Comparison of ENCODE assay signal across 25 cellular contexts in the genomic region with DNA sequence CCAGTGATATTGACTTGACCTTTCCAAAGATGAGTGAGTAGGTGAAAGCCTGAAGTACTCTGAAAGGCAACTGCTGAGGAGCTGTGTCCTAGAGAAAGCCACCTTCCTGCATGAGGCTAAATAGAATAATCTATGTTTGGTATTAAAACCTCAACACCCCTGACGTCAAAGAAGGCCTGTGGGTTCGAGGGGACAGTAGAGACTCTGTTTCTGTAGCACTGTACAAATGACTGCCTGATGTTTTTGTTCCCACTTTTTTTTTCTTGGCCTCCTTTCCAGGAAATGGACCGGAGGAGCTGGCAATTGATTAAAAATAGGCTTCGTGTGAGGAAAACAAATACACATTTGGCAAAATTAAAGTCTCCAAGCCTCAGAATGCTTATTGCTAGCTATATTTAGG. TPM values are rescaled to one million over a fixed set of nuclear protein-coding genes. Genes with fewer than 3 reads are reported as not detected.
"Had no signal": no experiment of that assay in that cellular context is flagged by ENCODE, and none has a peak within 500 bp of the region (broad histone marks: within the 10 kb centered on the region; RNA-seq: fewer than 3 reads in every experiment).

No MANE protein-coding gene starts in this region.

- H3K27me3 ChIP-seq: right atrium auricular region, right lobe of liver, testis, tibial artery, upper lobe of right lung had no signal

- FAIRE-seq: urothelium cell line had no signal

- H3K4me1 ChIP-seq: lower lobe of right lung, parathyroid adenoma, psoas muscle, right atrium auricular region, stomach, testis, tibial artery, upper lobe of right lung had no signal

- H3K79me2 ChIP-seq: parathyroid adenoma had no signal

- DNase-seq: islet precursor cell; lower lobe of right lung; mammary epithelial cell; mesenchymal stem cell; naive thymus-derived CD8-positive, alpha-beta T cell; nucleus accumbens; psoas muscle; right lobe of liver; stimulated activated CD4-positive, alpha-beta T cell treated with anti-CD3 and anti-CD28 coated beads, Interleukin-12 subunit alpha, Interleukin-12 subunit beta, amount 100 ng/mL, for 4 hours; stimulated activated CD4-positive, alpha-beta T cell treated with anti-CD3 and anti-CD28 coated beads, Interleukin-15, amount 100 ng/mL, for 24 hours; stimulated activated CD4-positive, alpha-beta T cell treated with anti-CD3 and anti-CD28 coated beads, Interleukin-2, amount 100 ng/mL, for 24 hours; stimulated activated CD4-positive, alpha-beta T cell treated with anti-CD3 and anti-CD28 coated beads, Interleukin-4, amount 100 ng/mL, for 1 hour; stimulated activated naive B cell treated with anti-CD40 and anti-IgM and Interleukin-4, amounts not matched to agents 10 μg/mL and 1 μg/mL and 100 μg/mL, for 72 hours; stimulated activated naive CD8-positive, alpha-beta T cell treated with anti-CD3 and anti-CD28 coated beads, Interleukin-15, Interleukin-2, amounts not matched to agents 100 U/mL and 50 U/mL, for 24 hours; stomach; testis; tibial artery; trophoblast cell; upper lobe of right lung had no signal

- H3K27ac ChIP-seq: lower lobe of right lung, parathyroid adenoma, psoas muscle, right atrium auricular region, right lobe of liver, skin epidermis, testis, tibial artery, upper lobe of right lung had no signal

- H3K9ac ChIP-seq: parathyroid adenoma had no signal

- H2AFZ ChIP-seq: parathyroid adenoma had no signal

- H3K36me3 ChIP-seq: lower lobe of right lung, right atrium auricular region, right lobe of liver, stomach, tibial artery, upper lobe of right lung had no signal

- ATAC-seq: naive thymus-derived CD8-positive, alpha-beta T cell; psoas muscle; stimulated activated naive B cell treated with anti-CD40 and anti-IgM and Interleukin-4, amounts not matched to agents 10 μg/mL and 1 μg/mL and 100 μg/mL, for 72 hours; stimulated activated naive CD8-positive, alpha-beta T cell treated with anti-CD3 and anti-CD28 coated beads, Interleukin-15, Interleukin-2, amounts not matched to agents 100 U/mL and 50 U/mL, for 24 hours had no signal

- H3K9me3 ChIP-seq: lower lobe of right lung, psoas muscle, right atrium auricular region, right lobe of liver, stomach, testis, tibial artery, upper lobe of right lung had no signal

- H3K4me3 ChIP-seq: lower lobe of right lung, psoas muscle, right atrium auricular region, right lobe of liver, skin epidermis, stomach, testis, tibial artery, upper lobe of right lung had no signal

RNA-seq across cellular contexts. Expression of a gene that starts 29.5 kb away (rescaled TPM):
- total RNA-seq: kidney epithelial cell, liver had no signal
